ENCODE assay signal across 19 cellular contexts in the genomic region with DNA sequence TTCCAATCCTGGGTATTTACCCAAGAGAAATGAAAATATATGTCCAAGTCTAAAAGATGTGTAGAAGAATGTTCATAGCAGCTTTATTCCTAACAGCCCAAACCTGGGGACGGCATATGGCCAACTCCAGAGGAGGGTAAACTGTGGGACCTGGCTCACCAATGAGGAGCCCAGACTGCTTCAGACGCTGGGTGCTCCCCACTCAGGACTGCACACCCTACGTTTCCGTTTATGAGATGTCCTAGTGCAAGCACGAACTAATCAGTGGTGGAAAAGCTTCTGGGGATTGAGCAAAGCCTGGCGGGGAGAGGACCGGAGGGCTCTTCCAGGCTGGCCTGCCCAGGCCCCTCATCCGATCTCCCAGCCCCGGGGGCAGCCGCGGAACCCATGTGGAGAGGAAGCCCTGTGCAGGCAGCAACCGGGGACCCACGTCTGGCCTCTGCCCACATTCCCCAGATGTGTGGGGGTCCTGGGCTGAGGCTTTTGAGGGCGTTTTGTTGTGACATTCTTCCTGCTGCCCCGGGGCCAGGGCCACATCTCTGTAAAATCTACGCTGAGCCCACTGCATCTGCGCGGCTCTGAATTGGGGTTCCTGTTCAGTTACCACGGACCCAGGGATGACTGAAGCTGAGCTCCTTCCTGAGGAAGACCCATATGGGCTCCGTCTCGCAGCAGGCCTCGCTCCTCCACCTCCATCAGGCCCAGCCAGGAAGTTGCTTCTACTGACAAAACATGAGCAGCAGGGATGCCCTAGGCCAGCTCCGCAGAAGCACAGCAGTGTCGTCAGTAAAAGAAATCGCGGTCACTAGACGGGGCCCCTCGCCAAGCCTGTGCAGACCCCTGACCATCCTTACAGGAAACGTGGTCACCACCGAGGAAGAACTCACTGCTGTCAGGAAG.
A peak's percentile ranks its signal among the peaks of the same experiment; 100 is the strongest.
DNase-seq lines count a peak whose midpoint lies in the region; ATAC-seq and TF ChIP-seq lines count a peak whose summit lies in the region.
"Had no signal": no experiment of that assay in that cellular context is flagged by ENCODE, and none has a peak within 500 bp of the region (broad histone marks: within the 10 kb centered on the region; RNA-seq: fewer than 3 reads in every experiment).

No MANE protein-coding gene starts in this region.

- WGBS in upper lobe of left lung, 2 donors = 82 to 87% methylated on average over 22 to 30 of the region's 30 CpGs

- intact Hi-C loops in cardiac septum (cut with DNase I) (no loop called here), Right ventricle myocardium superior (cut with DNase I) (no loop called here), natural killer cell (cut with micrococcal nuclease) (no loop called here)
- intact Hi-C loops in activated T-helper 2 cell treated with anti-CD3 and anti-CD28 coated beads, Interferon-gamma antibody, Interleukin-2, Interleukin-4, amounts not matched to agents 10 μg/mL and 5 μg/mL and 100 μg/mL, durations not matched to agents 14 hours and 24 hours and 36 hours (cut with micrococcal nuclease) = no loop called here

- H3K36me3 Mint-ChIP-seq in activated T-helper 2 cell treated with anti-CD3 and anti-CD28 coated beads, Interferon-gamma antibody, Interleukin-2, Interleukin-4, amounts not matched to agents 10 μg/mL and 5 μg/mL and 100 μg/mL, durations not matched to agents 14 hours and 24 hours and 36 hours (ENCODE audit: low read depth) = no peaks in the 10 kb centered on the region
- no peaks in the 10 kb centered on the region for H3K36me3 Mint-ChIP-seq in natural killer cell

- no peak overlapping the region for H3K4me3 Mint-ChIP-seq in activated T-helper 2 cell treated with anti-CD3 and anti-CD28 coated beads, Interferon-gamma antibody, Interleukin-2, Interleukin-4, amounts not matched to agents 10 μg/mL and 5 μg/mL and 100 μg/mL, durations not matched to agents 14 hours and 24 hours and 36 hours (ENCODE audit: low read depth)
- H3K4me3 Mint-ChIP-seq in natural killer cell = no peak overlapping the region

- H3K36me3 ChIP-seq in upper lobe of left lung = no peaks in the 10 kb centered on the region
- H3K36me3 ChIP-seq in brain microvascular endothelial cell (replicated peaks) = no peaks in the 10 kb centered on the region
- H3K36me3 ChIP-seq: left lung, uterus had no signal

- ATAC-seq in Right ventricle myocardium superior (ENCODE audit: poor library complexity) (no peak), natural killer cell (peak in 2 of 3 donors; percentile 38 to 57), upper lobe of left lung (ENCODE audit: low FRiP score in 2 of 2) (no peak)
- ATAC-seq: HCT116, left lung had no signal

- peaks cover 4% of the 10 kb centered on the region for H3K4me1 Mint-ChIP-seq in activated T-helper 2 cell treated with anti-CD3 and anti-CD28 coated beads, Interferon-gamma antibody, Interleukin-2, Interleukin-4, amounts not matched to agents 10 μg/mL and 5 μg/mL and 100 μg/mL, durations not matched to agents 14 hours and 24 hours and 36 hours (ENCODE audit: low read depth)
- H3K4me1 Mint-ChIP-seq in natural killer cell = peaks cover 12 to 14% of the 10 kb centered on the region in 2 donors

- H3K27me3 Mint-ChIP-seq in activated T-helper 2 cell treated with anti-CD3 and anti-CD28 coated beads, Interferon-gamma antibody, Interleukin-2, Interleukin-4, amounts not matched to agents 10 μg/mL and 5 μg/mL and 100 μg/mL, durations not matched to agents 14 hours and 24 hours and 36 hours (ENCODE audit: low read depth) = peaks cover 18% of the 10 kb centered on the region
- H3K27me3 Mint-ChIP-seq in natural killer cell (ENCODE audit: low read depth in 2 of 2) = peaks cover 6 to 8% of the 10 kb centered on the region in 2 donors

- DNase-seq in cardiac septum (ENCODE audit: low spot score) = peak; percentile 74
- DNase-seq in Right ventricle myocardium superior = no peak
- DNase-seq in activated T-helper 2 cell treated with anti-CD3 and anti-CD28 coated beads, Interferon-gamma antibody, Interleukin-2, Interleukin-4, amounts not matched to agents 10 μg/mL and 5 μg/mL and 100 μg/mL, durations not matched to agents 14 hours and 24 hours and 36 hours (ENCODE audit: low spot score) = no peak
- peak; percentile 12 for DNase-seq in natural killer cell
- DNase-seq in upper lobe of left lung = peak; percentile 19 to 49
- no peak for DNase-seq in NOMO-1 (lab: John Stamatoyannopoulos, UW; ENCODE audit: unreplicated experiment in 2 of 2)
- no peak for DNase-seq in kidney glomerular epithelial cell (lab: John Stamatoyannopoulos, UW)
- no peak for DNase-seq in brain microvascular endothelial cell
- DNase-seq: activated CD4-positive, alpha-beta T cell treated with anti-CD3 and anti-CD28 coated beads, Interleukin-2, amount 50 U/mL, for 4 hours; activated gamma-delta T cell; KBM-7; NCI-H1092 treated with DMSO at 0.1 percent for 48 hours; NCI-H526 treated with DMSO at 0.1 percent for 48 hours had no signal

- no peak for TF ChIP-seq EP300 in upper lobe of left lung (IDR thresholded peaks at IDR 0.05)

- TF ChIP-seq CTCF in natural killer cell (IDR thresholded peaks at IDR 0.05) (no peak), upper lobe of left lung (IDR thresholded peaks at IDR 0.05) (no peak), brain microvascular endothelial cell (IDR thresholded peaks at IDR 0.05; ENCODE audit: low read depth, low read length, missing control alignments) (no peak)

- no peaks in the 10 kb centered on the region for H3K27me3 ChIP-seq in upper lobe of left lung
- no peaks in the 10 kb centered on the region for H3K27me3 ChIP-seq in brain microvascular endothelial cell (replicated peaks)
- H3K27me3 ChIP-seq: uterus had no signal

- H3K4me3 ChIP-seq in upper lobe of left lung (no peak overlapping the region), brain microvascular endothelial cell (ENCODE audit: low read depth, low read length) (no peak overlapping the region)
- H3K4me3 ChIP-seq: left lung, SK-N-MC, smooth muscle cell, uterus had no signal

- no peaks in the 10 kb centered on the region for H3K4me1 ChIP-seq in upper lobe of left lung
- H3K4me1 ChIP-seq: left lung, parathyroid adenoma, uterus had no signal

- H3K9me3 Mint-ChIP-seq in activated T-helper 2 cell treated with anti-CD3 and anti-CD28 coated beads, Interferon-gamma antibody, Interleukin-2, Interleukin-4, amounts not matched to agents 10 μg/mL and 5 μg/mL and 100 μg/mL, durations not matched to agents 14 hours and 24 hours and 36 hours = peaks cover 16% of the 10 kb centered on the region
- H3K9me3 Mint-ChIP-seq in natural killer cell = no peaks in the 10 kb centered on the region

- no peak overlapping the region for H3K27ac ChIP-seq in upper lobe of left lung
- H3K27ac ChIP-seq in brain microvascular endothelial cell = no peak overlapping the region
- H3K27ac ChIP-seq: left lung, parathyroid adenoma, SK-N-MC, uterus had no signal

- in situ Hi-C loops in brain microvascular endothelial cell (cut with HindIII; ENCODE audit: low pct_ligation_motif_present, low sequenced_read_pairs) = loop anchor here (25.0 kb wide), 1 partner anchor 159 kb away; no protein-coding TSS in a partner anchor

- H3K27ac Mint-ChIP-seq in activated T-helper 2 cell treated with anti-CD3 and anti-CD28 coated beads, Interferon-gamma antibody, Interleukin-2, Interleukin-4, amounts not matched to agents 10 μg/mL and 5 μg/mL and 100 μg/mL, durations not matched to agents 14 hours and 24 hours and 36 hours = peak overlapping the region; percentile 58
- peak overlapping the region; percentile 40 to 70 for H3K27ac Mint-ChIP-seq in natural killer cell

- H3K9me3 ChIP-seq in upper lobe of left lung = no peaks in the 10 kb centered on the region
- H3K9me3 ChIP-seq: uterus had no signal

- TF ChIP-seq POLR2A in upper lobe of left lung (IDR thresholded peaks at IDR 0.05) = no peak

Comparison
In these comparisons a context has a peak if more than half of its experiments do, and no peak if none do; other contexts are left out.
1. DNase-seq: peak in cardiac septum (single experiment), natural killer cell (single experiment) and upper lobe of left lung (2 of 2); none in Right ventricle myocardium superior (single experiment), activated T-helper 2 cell treated with anti-CD3 and anti-CD28 coated beads, Interferon-gamma antibody, Interleukin-2, Interleukin-4, amounts not matched to agents 10 μg/mL and 5 μg/mL and 100 μg/mL, durations not matched to agents 14 hours and 24 hours and 36 hours (single experiment), NOMO-1 (0 of 2), kidney glomerular epithelial cell (single experiment) and brain microvascular endothelial cell (single experiment).
2. ATAC-seq: peak in natural killer cell (2 of 3); none in Right ventricle myocardium superior (single experiment) and upper lobe of left lung (0 of 2).